In the genomic region with DNA sequence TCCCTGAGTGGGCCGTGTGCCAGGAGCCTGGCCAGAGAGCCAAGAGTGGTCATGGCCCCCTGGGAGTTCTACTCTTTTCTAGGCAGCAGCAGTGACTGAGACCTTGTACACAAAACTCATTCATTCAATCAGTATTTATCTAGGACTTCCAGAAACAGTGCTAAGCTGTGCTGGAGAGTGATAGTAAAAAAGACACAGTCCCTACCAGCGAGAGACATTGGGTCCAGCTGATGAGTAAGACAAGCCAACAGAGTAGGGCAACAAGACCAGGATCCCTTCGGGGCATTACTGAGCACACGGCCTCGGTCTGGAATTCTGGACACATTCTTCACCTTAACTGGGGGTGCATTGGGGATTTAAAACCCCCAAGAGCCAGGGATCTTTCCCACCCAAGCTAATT, we compare ENCODE assay signal across 17 cellular contexts. TPM values are rescaled to one million over a fixed set of nuclear protein-coding genes. Genes with fewer than 3 reads are reported as not detected.
DNase-seq lines count a peak whose midpoint lies in the region; ATAC-seq, FAIRE-seq and TF ChIP-seq lines count a peak whose summit lies in the region.
"Had no signal": no experiment of that assay in that cellular context is flagged by ENCODE, and none has a peak within 500 bp of the region (broad histone marks: within the 10 kb centered on the region; RNA-seq: fewer than 3 reads in every experiment).

No MANE protein-coding gene starts in this region.

- no peaks in the 10 kb centered on the region for H3K79me2 ChIP-seq in K562 (ENCODE audit: control insufficient read depth, insufficient read depth, low read length)

- H3K27me3 ChIP-seq in heart right ventricle (peaks cover 0 to 61% (median 28%) of the 10 kb centered on the region in 7 donors), A673 (replicated peaks; ENCODE audit: insufficient read depth, low read depth, low read length, poor library complexity) (no peaks in the 10 kb centered on the region), K562 (ENCODE audit: control insufficient read depth in 2 of 2, insufficient read depth in 2 of 2, low read length in 2 of 2) (no peaks in the 10 kb centered on the region), vagina (peaks cover 14% of the 10 kb centered on the region)
- H3K27me3 ChIP-seq in BLaER1 treated with 17β-estradiol and CSF1 and Interleukin-3, amounts not matched to agents 10 nM and 100 nM, result peaks cover 54 to 76% (median 65%) of the 10 kb centered on the region in 11 experiments
- H3K27me3 ChIP-seq: BE2C had no signal

- H3K4me3 ChIP-seq in heart right ventricle (no peak overlapping the region), A673 (ENCODE audit: low read depth, low read length, poor library complexity, severe bottlenecking) (no peak overlapping the region), K562 (no peak overlapping the region), vagina (no peak overlapping the region)
- no peak overlapping the region for H3K4me3 ChIP-seq in BLaER1 treated with 17β-estradiol and CSF1 and Interleukin-3, amounts not matched to agents 10 nM and 100 nM

- TF ChIP-seq CTCF in heart right ventricle (IDR thresholded peaks at IDR 0.05) (no peak), A673 (conservative IDR thresholded peaks at IDR 0.05; ENCODE audit: low read depth, low read length) (no peak), K562 (IDR thresholded peaks at IDR 0.05 in 2 of 3, conservative IDR thresholded peaks at IDR 0.05 in 1 of 3; ENCODE audit: insufficient read depth in 2 of 3, low read depth in 1 of 3, low read length in 3 of 3) (no peak), vagina (IDR thresholded peaks at IDR 0.05) (no peak)

- no peak for TF ChIP-seq RAD21 in K562 (CRISPR knock-in tag; conservative IDR thresholded peaks at IDR 0.05 in 1 of 2, IDR thresholded peaks at IDR 0.05 in 1 of 2)

- TF ChIP-seq EP300 in K562 (IDR thresholded peaks at IDR 0.05; ENCODE audit: low read length), result no peak; the same call in 1 of the 2 replicates

- intact Hi-C loops in heart right ventricle (cut with DNase I), result no loop called here
- intact Hi-C loops in left ventricle myocardium superior (cut with micrococcal nuclease), result no loop called here
- intact Hi-C loops in A673 (cut with micrococcal nuclease; ENCODE audit: unreplicated experiment), result no loop called here
- intact Hi-C loops in K562 (cut with micrococcal nuclease), result no loop called here
- intact Hi-C loops in vagina (cut with DNase I), result no loop called here

- H3K9me1 ChIP-seq in K562 (ENCODE audit: control insufficient read depth, insufficient read depth, low read length), result no peaks in the 10 kb centered on the region

- H3K4me1 ChIP-seq in heart right ventricle, result peaks cover 3 to 40% (median 25%) of the 10 kb centered on the region in 9 donors
- H3K4me1 ChIP-seq in A673 (ENCODE audit: insufficient read depth, low read length, poor library complexity, severe bottlenecking), result no peaks in the 10 kb centered on the region
- H3K4me1 ChIP-seq in BLaER1 treated with 17β-estradiol and CSF1 and Interleukin-3, amounts not matched to agents 10 nM and 100 nM, result peaks cover 0 to 27% (median 10%) of the 10 kb centered on the region in 10 experiments; a peak in 14 of 20 replicates
- H3K4me1 ChIP-seq in K562 (replicated peaks in 1 of 2; ENCODE audit: control insufficient read depth in 2 of 2, insufficient read depth in 2 of 2, low read length in 2 of 2), result peaks cover 41 to 59% of the 10 kb centered on the region in 2 experiments
- peaks cover 18% of the 10 kb centered on the region for H3K4me1 ChIP-seq in vagina

- H2AFZ ChIP-seq in K562 (ENCODE audit: low read depth, low read length), result no peak overlapping the region

- peak overlapping the region in 6 of 10 donors; percentile 8 to 70 (median 56) for H3K27ac ChIP-seq in heart right ventricle
- peak overlapping the region; percentile 16 for H3K27ac ChIP-seq in A673 (ENCODE audit: low read depth, low read length, poor library complexity, severe bottlenecking)
- H3K27ac ChIP-seq in BLaER1 treated with 17β-estradiol and CSF1 and Interleukin-3, amounts not matched to agents 10 nM and 100 nM, result no peak overlapping the region
- peak overlapping the region; percentile 16; the same call in 1 of the 3 replicates for H3K27ac ChIP-seq in K562 (ENCODE audit: extremely low read depth, low read depth, low read length)
- no peak overlapping the region for H3K27ac ChIP-seq in vagina

- H3K9me3 ChIP-seq in heart right ventricle, result no peaks in the 10 kb centered on the region
- H3K9me3 ChIP-seq in A673 (ENCODE audit: low read depth, low read length, poor library complexity, severe bottlenecking), result no peaks in the 10 kb centered on the region
- no peaks in the 10 kb centered on the region for H3K9me3 ChIP-seq in BLaER1 treated with 17β-estradiol and CSF1 and Interleukin-3, amounts not matched to agents 10 nM and 100 nM (replicated peaks in 1 of 11)
- H3K9me3 ChIP-seq in K562 (replicated peaks; ENCODE audit: control insufficient read depth, insufficient read depth, low read depth, low read length), result no peaks in the 10 kb centered on the region
- H3K9me3 ChIP-seq in vagina, result no peaks in the 10 kb centered on the region
- H3K9me3 ChIP-seq: BE2C had no signal

- CTCF ChIA-PET in A673 (lab: Charles Lee) (no interaction called here), K562 (lab: Yijun Ruan, JAX; ENCODE audit: low intra/inter-chr PET ratio) (no interaction called here)

- no peak for TF ChIP-seq POLR2A in K562 (conservative IDR thresholded peaks at IDR 0.05)
- no peak for TF ChIP-seq POLR2A in vagina (IDR thresholded peaks at IDR 0.05)

- peaks cover 0 to 18% (median 5%) of the 10 kb centered on the region in 11 experiments; a peak in 7 of 22 replicates for H4K20me1 ChIP-seq in BLaER1 treated with 17β-estradiol and CSF1 and Interleukin-3, amounts not matched to agents 10 nM and 100 nM
- no peaks in the 10 kb centered on the region for H4K20me1 ChIP-seq in K562 (replicated peaks; ENCODE audit: control insufficient read depth, insufficient read depth, low read length)

- H3K4me2 ChIP-seq in BLaER1 treated with 17β-estradiol and CSF1 and Interleukin-3, amounts not matched to agents 10 nM and 100 nM, result peak overlapping the region in 6 of 11 experiments; percentile 2 to 39 (median 10); a peak in 9 of 22 replicates
- 0 out of 2 replicates have a peak overlapping the region, but pooled peaks have one; percentile 2 for H3K4me2 ChIP-seq in K562 (ENCODE audit: insufficient read depth, low read length)

- in situ Hi-C loops in K562 (cut with MboI), result no loop called here

- H3K9ac ChIP-seq in BLaER1 treated with 17β-estradiol and CSF1 and Interleukin-3, amounts not matched to agents 10 nM and 100 nM, result no peak overlapping the region
- H3K9ac ChIP-seq in K562 (ENCODE audit: insufficient read depth in 1 of 2, low read depth in 2 of 2, low read length in 2 of 2), result peak overlapping the region in 1 of 2 experiments; percentile 45; a peak in 1 of 4 replicates

- POLR2A ChIA-PET in A673 (lab: Charles Lee; ENCODE audit: low non-redundant PET), result interaction anchor here (0.6 kb wide), 1 partner anchor 19 kb away, joined by 3 read pairs; no protein-coding TSS in a partner anchor
- POLR2A ChIA-PET in K562 (lab: Yijun Ruan, JAX), result interaction anchor here (0.5 to 18.8 kb wide), 7 partner anchors 8 to 142 kb away, joined by 3 to 386 read pairs (median 5); partner anchors contain the start of genes CBX4 and CBX8

- WGBS in heart right ventricle, 2 donors, result 65 to 75% methylated on average over 5 of the region's 5 CpGs
- 3% methylated on average over 5 of the region's 5 CpGs for WGBS in K562 (ENCODE audit: insufficient coverage, low coverage, missing lambda C conversion rate)

- no peaks in the 10 kb centered on the region for H3K36me3 ChIP-seq in heart right ventricle
- H3K36me3 ChIP-seq in A673 (ENCODE audit: insufficient read depth, low read length, poor library complexity, severe bottlenecking), result no peaks in the 10 kb centered on the region
- H3K36me3 ChIP-seq in BLaER1 treated with 17β-estradiol and CSF1 and Interleukin-3, amounts not matched to agents 10 nM and 100 nM, result no peaks in the 10 kb centered on the region
- H3K36me3 ChIP-seq in K562 (ENCODE audit: control insufficient read depth, insufficient read depth, low read length), result no peaks in the 10 kb centered on the region
- H3K36me3 ChIP-seq in vagina, result no peaks in the 10 kb centered on the region
- H3K36me3 ChIP-seq: BE2C had no signal

- BruUV-seq in A673 (replicated peaks; lab: Mats Ljungman, UMichigan) (no TSS peak), K562 (replicated peaks; lab: Mats Ljungman, UMichigan) (no TSS peak)

- DNase-seq in heart right ventricle, result no peak
- DNase-seq in left ventricle myocardium superior, result no peak
- no peak for DNase-seq in A673 (ENCODE audit: low spot score)
- DNase-seq in K562 (ENCODE audit: extremely low read depth in 1 of 4, low spot score in 3 of 4), result peak in 2 of 4 experiments; percentile 66 to 77
- DNase-seq in vagina (ENCODE audit: extremely low spot score in 2 of 2), result no peak
- DNase-seq in NCI-H2171 (lab: John Stamatoyannopoulos, UW), result no peak
- DNase-seq: ACHN; BE2C; Calu3; CD4-positive, alpha-beta memory T cell; DMS79 treated with DMSO at 0.1 percent for 48 hours; GF-D8; GOT3; H7; HFFc6 had no signal

- FAIRE-seq in K562 (lab: Jason Lieb, UNC), result peak; percentile 74

- no peak for ATAC-seq in heart right ventricle
- no peak for ATAC-seq in left ventricle myocardium superior
- peak; percentile 81 for ATAC-seq in K562
- ATAC-seq: HCT116 had no signal

RNA-seq across cellular contexts. Expression of gene CBX4, which starts 20.2 kb away (rescaled TPM):
- total RNA-seq in heart right ventricle (10 to 100 TPM; 21.6 to 38.2 (median 26.4) TPM), left ventricle myocardium superior (27.4 TPM), A673 (2021) (42.6 and 45.5 TPM in 2 replicates), K562 (2014; rRNA removed) (42.3 and 42.4 TPM in 2 replicates), K562 (2014; rRNA removed; fragmentation: Illumina TruSeq; extraction: Trizol) (4.4 and 4.7 TPM in 2 replicates), K562 (2015; rRNA removed; fragmentation: Illumina TruSeq; extraction: Trizol) (13.5 and 14.7 TPM in 2 replicates), K562 (2021) (48.5 and 50.5 TPM in 2 replicates), vagina (13.0 TPM)
- polyA plus RNA-seq in heart right ventricle (1 to 10 TPM; 9.4 to 9.8 TPM), K562 (2011; rRNA removed) (7.8 and 13.5 TPM in 2 replicates), K562 (2014; fragmentation: Illumina TruSeq; extraction: Trizol) (10.0 and 16.4 TPM in 2 replicates), K562 (2014; fragmentation: Nextera tagmentation; extraction: Ambion mirVana) (1 to 10 TPM in 1 of 2 experiments, under 1 TPM in 1; 0.98 to 1.1 TPM), K562 (2014; rRNA removed) (34.8 and 40.7 TPM in 2 replicates)
- 13.6 and 28.0 TPM in 2 replicates for total RNA-seq in K562 (2011; cell fraction: chromatin; rRNA removed; ENCODE audit: low replicate concordance)
- 26.3 and 29.6 TPM in 2 replicates for total RNA-seq in K562 (2011; cell fraction: nucleolus; rRNA removed)
- 11.0 and 15.7 TPM in 2 replicates for total RNA-seq in K562 (2011; cell fraction: nucleoplasm; rRNA removed)
- 12.6 and 29.1 TPM in 2 replicates for polyA plus RNA-seq in K562 (2011; cell fraction: cytosol; rRNA removed)
- 23.9 and 38.8 TPM in 2 replicates for polyA plus RNA-seq in K562 (2011; cell fraction: nucleus; rRNA removed)
- polyA plus RNA-seq in K562 (2012), result 22.9 and 60.2 TPM in 2 replicates
- 7.2 and 7.6 TPM in 2 replicates for polyA minus RNA-seq in K562 (2011; rRNA and poly(A)+ RNA removed)
- 18.7 and 24.1 TPM in 2 replicates for polyA minus RNA-seq in K562 (2011; cell fraction: cytosol; rRNA and poly(A)+ RNA removed)
- polyA minus RNA-seq in K562 (2011; cell fraction: nucleus; rRNA and poly(A)+ RNA removed), result 12.4 and 16.4 TPM in 2 replicates

RNA-seq across cellular contexts. Expression of gene CBX8, which starts 22.2 kb away (rescaled TPM):
- total RNA-seq in heart right ventricle, result 1 to 10 TPM; 4.3 to 9.3 (median 5.6) TPM
- polyA plus RNA-seq in heart right ventricle, result 1 to 10 TPM; 2.2 to 4.1 TPM
- 8.2 TPM for total RNA-seq in left ventricle myocardium superior
- 24.5 and 27.0 TPM in 2 replicates for total RNA-seq in A673 (2021)
- 2.1 and 2.7 TPM in 2 replicates for total RNA-seq in K562 (2011; cell fraction: chromatin; rRNA removed; ENCODE audit: low replicate concordance)
- total RNA-seq in K562 (2011; cell fraction: nucleolus; rRNA removed), result 2.3 and 2.9 TPM in 2 replicates
- 2.0 and 2.7 TPM in 2 replicates for total RNA-seq in K562 (2011; cell fraction: nucleoplasm; rRNA removed)
- total RNA-seq in K562 (2014; rRNA removed), result 4.9 and 7.1 TPM in 2 replicates
- total RNA-seq in K562 (2014; rRNA removed; fragmentation: Illumina TruSeq; extraction: Trizol), result 1.8 and 1.9 TPM in 2 replicates
- total RNA-seq in K562 (2015; rRNA removed; fragmentation: Illumina TruSeq; extraction: Trizol), result 6.6 and 6.7 TPM in 2 replicates
- 11.9 and 12.0 TPM in 2 replicates for total RNA-seq in K562 (2021)
- polyA plus RNA-seq in K562 (2011; rRNA removed), result 0.52 and 0.72 TPM in 2 replicates
- polyA plus RNA-seq in K562 (2011; cell fraction: cytosol; rRNA removed), result 0.80 and 1.1 TPM in 2 replicates
- polyA plus RNA-seq in K562 (2011; cell fraction: nucleus; rRNA removed), result 2.4 and 2.6 TPM in 2 replicates
- 5.7 and 8.8 TPM in 2 replicates for polyA plus RNA-seq in K562 (2012)
- polyA plus RNA-seq in K562 (2014; fragmentation: Illumina TruSeq; extraction: Trizol), result 2.6 and 3.4 TPM in 2 replicates
- polyA plus RNA-seq in K562 (2014; fragmentation: Nextera tagmentation; extraction: Ambion mirVana), result under 1 TPM; 0.08 to 0.21 TPM
- polyA plus RNA-seq in K562 (2014; rRNA removed), result 4.7 and 6.7 TPM in 2 replicates
- polyA minus RNA-seq in K562 (2011; rRNA and poly(A)+ RNA removed), result 0.45 and 0.56 TPM in 2 replicates
- 0.86 and 2.7 TPM in 2 replicates for polyA minus RNA-seq in K562 (2011; cell fraction: cytosol; rRNA and poly(A)+ RNA removed)
- polyA minus RNA-seq in K562 (2011; cell fraction: nucleus; rRNA and poly(A)+ RNA removed), result 0.67 and 2.1 TPM in 2 replicates
- total RNA-seq in vagina, result 0.98 TPM

RNA-seq across cellular contexts. Expression of gene CBX2, which starts 41.1 kb away (rescaled TPM):
- total RNA-seq in heart right ventricle, result 1 to 10 TPM; 1.5 to 3.9 (median 2.7) TPM
- 1 to 10 TPM; 2.9 to 7.1 TPM for polyA plus RNA-seq in heart right ventricle
- 2.9 TPM for total RNA-seq in left ventricle myocardium superior
- total RNA-seq in A673 (2021), result 59.5 and 66.4 TPM in 2 replicates
- total RNA-seq in K562 (2011; cell fraction: chromatin; rRNA removed; ENCODE audit: low replicate concordance), result 20.1 and 55.7 TPM in 2 replicates
- 37.1 and 52.4 TPM in 2 replicates for total RNA-seq in K562 (2011; cell fraction: nucleolus; rRNA removed)
- total RNA-seq in K562 (2011; cell fraction: nucleoplasm; rRNA removed), result 27.8 and 34.1 TPM in 2 replicates
- 18.2 and 23.6 TPM in 2 replicates for total RNA-seq in K562 (2014; rRNA removed)
- 6.9 and 8.4 TPM in 2 replicates for total RNA-seq in K562 (2014; rRNA removed; fragmentation: Illumina TruSeq; extraction: Trizol)
- 16.5 and 18.1 TPM in 2 replicates for total RNA-seq in K562 (2015; rRNA removed; fragmentation: Illumina TruSeq; extraction: Trizol)
- total RNA-seq in K562 (2021), result 26.9 and 28.5 TPM in 2 replicates
- polyA plus RNA-seq in K562 (2011; rRNA removed), result 13.9 and 18.3 TPM in 2 replicates
- 17.2 and 30.0 TPM in 2 replicates for polyA plus RNA-seq in K562 (2011; cell fraction: cytosol; rRNA removed)
- 35.0 and 55.5 TPM in 2 replicates for polyA plus RNA-seq in K562 (2011; cell fraction: nucleus; rRNA removed)
- polyA plus RNA-seq in K562 (2012), result 13.0 and 18.6 TPM in 2 replicates
- polyA plus RNA-seq in K562 (2014; fragmentation: Illumina TruSeq; extraction: Trizol), result 13.9 and 16.9 TPM in 2 replicates
- polyA plus RNA-seq in K562 (2014; fragmentation: Nextera tagmentation; extraction: Ambion mirVana), result 1 to 10 TPM in 1 of 2 experiments, under 1 TPM in 1; 0.66 to 1.0 TPM
- 17.4 and 18.4 TPM in 2 replicates for polyA plus RNA-seq in K562 (2014; rRNA removed)
- polyA minus RNA-seq in K562 (2011; rRNA and poly(A)+ RNA removed), result 10.0 and 14.9 TPM in 2 replicates
- polyA minus RNA-seq in K562 (2011; cell fraction: cytosol; rRNA and poly(A)+ RNA removed), result 20.6 and 24.0 TPM in 2 replicates
- polyA minus RNA-seq in K562 (2011; cell fraction: nucleus; rRNA and poly(A)+ RNA removed), result 18.0 and 19.1 TPM in 2 replicates
- total RNA-seq in vagina, result 5.6 TPM
- polyA plus RNA-seq: CD4-positive, alpha-beta memory T cell had no signal

Comparison
In these comparisons a context has a peak if more than half of its experiments do, and no peak if none do; other contexts are left out.
1. H3K27ac ChIP-seq: peak in heart right ventricle (6 of 10), A673 (single experiment) and K562 (single experiment); none in BLaER1 treated with 17β-estradiol and CSF1 and Interleukin-3, amounts not matched to agents 10 nM and 100 nM (0 of 11) and vagina (single experiment).